22 cellular contexts compared by ENCODE assay signal in genomic region chr6:121756643-121757042, GRCh38.
"Had no signal": no experiment of that assay in that cellular context is flagged by ENCODE, and none has a peak within 500 bp of the region (broad histone marks: within the 10 kb centered on the region; RNA-seq: fewer than 3 reads in every experiment).

No MANE protein-coding gene starts in this region.

- H3K4me3 ChIP-seq: gastrocnemius medialis, lung, right atrium auricular region, sigmoid colon, spleen, transverse colon, upper lobe of right lung, uterus had no signal

- H3K27me3 Mint-ChIP-seq: memory B cell; progenitor cell of endocrine pancreas; stimulated activated memory B cell treated with anti-CD40 and anti-IgM and Interleukin-4, amounts not matched to agents 10 μg/mL and 1 μg/mL and 100 μg/mL, for 72 hours had no signal

- H3K4me1 ChIP-seq: gastrocnemius medialis, parathyroid adenoma, right atrium auricular region, sigmoid colon, spleen, transverse colon, upper lobe of right lung, uterus had no signal

- H3K27me3 ChIP-seq: gastrocnemius medialis, neutrophil, right atrium auricular region, sigmoid colon, spleen, transverse colon, upper lobe of right lung, uterus had no signal

- DNase-seq: cerebellar nuclear complex; cortex of kidney; effector CD4-positive, alpha-beta T cell; foreskin fibroblast; gastrocnemius medialis; head of caudate nucleus; natural killer cell; sigmoid colon; spleen; stimulated activated CD4-positive, alpha-beta T cell treated with anti-CD3 and anti-CD28 coated beads, Interleukin-4, amount 100 ng/mL, for 4 hours; stimulated activated naive CD8-positive, alpha-beta T cell treated with anti-CD3 and anti-CD28 coated beads, Interleukin-15, Interleukin-2, amounts not matched to agents 100 U/mL and 50 U/mL, for 24 hours; transverse colon; upper lobe of right lung; uterus had no signal

- H3K79me2 ChIP-seq: parathyroid adenoma had no signal

- ATAC-seq: gastrocnemius medialis; left lobe of liver; natural killer cell; stimulated activated memory B cell treated with anti-CD40 and anti-IgM and Interleukin-4, amounts not matched to agents 10 μg/mL and 1 μg/mL and 100 μg/mL, for 72 hours; stimulated activated naive CD8-positive, alpha-beta T cell treated with anti-CD3 and anti-CD28 coated beads, Interleukin-15, Interleukin-2, amounts not matched to agents 100 U/mL and 50 U/mL, for 24 hours; upper lobe of right lung had no signal

- H3K36me3 Mint-ChIP-seq: memory B cell; natural killer cell; stimulated activated memory B cell treated with anti-CD40 and anti-IgM and Interleukin-4, amounts not matched to agents 10 μg/mL and 1 μg/mL and 100 μg/mL, for 72 hours had no signal

- H3K4me1 Mint-ChIP-seq: memory B cell; natural killer cell; stimulated activated memory B cell treated with anti-CD40 and anti-IgM and Interleukin-4, amounts not matched to agents 10 μg/mL and 1 μg/mL and 100 μg/mL, for 72 hours had no signal

- H3K9me3 Mint-ChIP-seq: stimulated activated memory B cell treated with anti-CD40 and anti-IgM and Interleukin-4, amounts not matched to agents 10 μg/mL and 1 μg/mL and 100 μg/mL, for 72 hours had no signal

- H3K36me3 ChIP-seq: gastrocnemius medialis, neutrophil, right atrium auricular region, sigmoid colon, spleen, transverse colon, upper lobe of right lung, uterus had no signal

- H3K27ac ChIP-seq: gastrocnemius medialis, neutrophil, parathyroid adenoma, right atrium auricular region, sigmoid colon, spleen, transverse colon, upper lobe of right lung, uterus had no signal

- H3K9me3 ChIP-seq: gastrocnemius medialis, neutrophil, right atrium auricular region, sigmoid colon, spleen, transverse colon, upper lobe of right lung, uterus had no signal

- H3K27ac Mint-ChIP-seq: memory B cell; natural killer cell; progenitor cell of endocrine pancreas; stimulated activated memory B cell treated with anti-CD40 and anti-IgM and Interleukin-4, amounts not matched to agents 10 μg/mL and 1 μg/mL and 100 μg/mL, for 72 hours had no signal

- H2AFZ ChIP-seq: parathyroid adenoma had no signal

- H3K4me3 Mint-ChIP-seq: memory B cell; natural killer cell; stimulated activated memory B cell treated with anti-CD40 and anti-IgM and Interleukin-4, amounts not matched to agents 10 μg/mL and 1 μg/mL and 100 μg/mL, for 72 hours had no signal
